In the genomic region with DNA sequence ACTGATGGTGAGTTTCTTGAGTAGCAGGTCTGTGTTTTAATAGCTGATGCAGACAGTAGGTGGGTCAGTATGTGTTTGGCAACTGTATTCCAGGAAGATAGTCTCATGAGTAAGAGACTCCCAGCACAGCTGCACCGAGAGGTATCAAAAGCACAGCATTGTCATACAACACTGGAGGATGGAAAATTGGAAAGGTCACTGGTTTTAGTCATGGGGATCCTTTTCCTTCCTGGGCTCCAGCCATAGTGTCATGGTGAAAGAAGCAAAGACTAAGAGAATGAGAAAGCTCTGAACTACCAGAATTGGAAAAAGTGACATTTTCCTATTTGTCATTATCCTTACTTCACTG, we compare ENCODE assay signal across 1 cellular context.
TF ChIP-seq lines count a peak whose summit lies in the region.

No MANE protein-coding gene starts in this region.

TF ChIP-seq in H1, 55 proteins besides CTCF, POLR2A, EP300 and RAD21 (continued from another document):
- TF ChIP-seq TEAD4 (IDR thresholded peaks at IDR 0.05; ENCODE audit: low read depth, low read length) (no peak), YY1 (IDR thresholded peaks at IDR 0.05; ENCODE audit: low read depth, low read length) (no peak), CEBPB (IDR thresholded peaks at IDR 0.05; ENCODE audit: low read depth, low read length) (no peak), TCF12 (IDR thresholded peaks at IDR 0.05; ENCODE audit: low read depth, low read length) (no peak), ZNF274 (IDR thresholded peaks at IDR 0.05; ENCODE audit: borderline replicate concordance, extremely low read depth, low read length) (no peak), POU5F1 (IDR thresholded peaks at IDR 0.05; ENCODE audit: low read depth, low read length) (no peak), JUND (IDR thresholded peaks at IDR 0.05; ENCODE audit: low read length) (no peak), CTBP2 (IDR thresholded peaks at IDR 0.05; ENCODE audit: borderline replicate concordance, insufficient read depth, insufficient read length, low read length) (no peak), KDM4A (IDR thresholded peaks at IDR 0.05; ENCODE audit: low read depth, low read length, severe bottlenecking) (no peak), GTF2F1 (IDR thresholded peaks at IDR 0.05; ENCODE audit: borderline replicate concordance, low read depth, low read length) (no peak), HDAC6 (IDR thresholded peaks at IDR 0.05; ENCODE audit: low read depth, low read length) (no peak), TAF7 (optimal IDR thresholded peaks at IDR 0.05; ENCODE audit: borderline replicate concordance, low read depth, low read length) (no peak)
- TF ChIP-seq, protein P1, sequence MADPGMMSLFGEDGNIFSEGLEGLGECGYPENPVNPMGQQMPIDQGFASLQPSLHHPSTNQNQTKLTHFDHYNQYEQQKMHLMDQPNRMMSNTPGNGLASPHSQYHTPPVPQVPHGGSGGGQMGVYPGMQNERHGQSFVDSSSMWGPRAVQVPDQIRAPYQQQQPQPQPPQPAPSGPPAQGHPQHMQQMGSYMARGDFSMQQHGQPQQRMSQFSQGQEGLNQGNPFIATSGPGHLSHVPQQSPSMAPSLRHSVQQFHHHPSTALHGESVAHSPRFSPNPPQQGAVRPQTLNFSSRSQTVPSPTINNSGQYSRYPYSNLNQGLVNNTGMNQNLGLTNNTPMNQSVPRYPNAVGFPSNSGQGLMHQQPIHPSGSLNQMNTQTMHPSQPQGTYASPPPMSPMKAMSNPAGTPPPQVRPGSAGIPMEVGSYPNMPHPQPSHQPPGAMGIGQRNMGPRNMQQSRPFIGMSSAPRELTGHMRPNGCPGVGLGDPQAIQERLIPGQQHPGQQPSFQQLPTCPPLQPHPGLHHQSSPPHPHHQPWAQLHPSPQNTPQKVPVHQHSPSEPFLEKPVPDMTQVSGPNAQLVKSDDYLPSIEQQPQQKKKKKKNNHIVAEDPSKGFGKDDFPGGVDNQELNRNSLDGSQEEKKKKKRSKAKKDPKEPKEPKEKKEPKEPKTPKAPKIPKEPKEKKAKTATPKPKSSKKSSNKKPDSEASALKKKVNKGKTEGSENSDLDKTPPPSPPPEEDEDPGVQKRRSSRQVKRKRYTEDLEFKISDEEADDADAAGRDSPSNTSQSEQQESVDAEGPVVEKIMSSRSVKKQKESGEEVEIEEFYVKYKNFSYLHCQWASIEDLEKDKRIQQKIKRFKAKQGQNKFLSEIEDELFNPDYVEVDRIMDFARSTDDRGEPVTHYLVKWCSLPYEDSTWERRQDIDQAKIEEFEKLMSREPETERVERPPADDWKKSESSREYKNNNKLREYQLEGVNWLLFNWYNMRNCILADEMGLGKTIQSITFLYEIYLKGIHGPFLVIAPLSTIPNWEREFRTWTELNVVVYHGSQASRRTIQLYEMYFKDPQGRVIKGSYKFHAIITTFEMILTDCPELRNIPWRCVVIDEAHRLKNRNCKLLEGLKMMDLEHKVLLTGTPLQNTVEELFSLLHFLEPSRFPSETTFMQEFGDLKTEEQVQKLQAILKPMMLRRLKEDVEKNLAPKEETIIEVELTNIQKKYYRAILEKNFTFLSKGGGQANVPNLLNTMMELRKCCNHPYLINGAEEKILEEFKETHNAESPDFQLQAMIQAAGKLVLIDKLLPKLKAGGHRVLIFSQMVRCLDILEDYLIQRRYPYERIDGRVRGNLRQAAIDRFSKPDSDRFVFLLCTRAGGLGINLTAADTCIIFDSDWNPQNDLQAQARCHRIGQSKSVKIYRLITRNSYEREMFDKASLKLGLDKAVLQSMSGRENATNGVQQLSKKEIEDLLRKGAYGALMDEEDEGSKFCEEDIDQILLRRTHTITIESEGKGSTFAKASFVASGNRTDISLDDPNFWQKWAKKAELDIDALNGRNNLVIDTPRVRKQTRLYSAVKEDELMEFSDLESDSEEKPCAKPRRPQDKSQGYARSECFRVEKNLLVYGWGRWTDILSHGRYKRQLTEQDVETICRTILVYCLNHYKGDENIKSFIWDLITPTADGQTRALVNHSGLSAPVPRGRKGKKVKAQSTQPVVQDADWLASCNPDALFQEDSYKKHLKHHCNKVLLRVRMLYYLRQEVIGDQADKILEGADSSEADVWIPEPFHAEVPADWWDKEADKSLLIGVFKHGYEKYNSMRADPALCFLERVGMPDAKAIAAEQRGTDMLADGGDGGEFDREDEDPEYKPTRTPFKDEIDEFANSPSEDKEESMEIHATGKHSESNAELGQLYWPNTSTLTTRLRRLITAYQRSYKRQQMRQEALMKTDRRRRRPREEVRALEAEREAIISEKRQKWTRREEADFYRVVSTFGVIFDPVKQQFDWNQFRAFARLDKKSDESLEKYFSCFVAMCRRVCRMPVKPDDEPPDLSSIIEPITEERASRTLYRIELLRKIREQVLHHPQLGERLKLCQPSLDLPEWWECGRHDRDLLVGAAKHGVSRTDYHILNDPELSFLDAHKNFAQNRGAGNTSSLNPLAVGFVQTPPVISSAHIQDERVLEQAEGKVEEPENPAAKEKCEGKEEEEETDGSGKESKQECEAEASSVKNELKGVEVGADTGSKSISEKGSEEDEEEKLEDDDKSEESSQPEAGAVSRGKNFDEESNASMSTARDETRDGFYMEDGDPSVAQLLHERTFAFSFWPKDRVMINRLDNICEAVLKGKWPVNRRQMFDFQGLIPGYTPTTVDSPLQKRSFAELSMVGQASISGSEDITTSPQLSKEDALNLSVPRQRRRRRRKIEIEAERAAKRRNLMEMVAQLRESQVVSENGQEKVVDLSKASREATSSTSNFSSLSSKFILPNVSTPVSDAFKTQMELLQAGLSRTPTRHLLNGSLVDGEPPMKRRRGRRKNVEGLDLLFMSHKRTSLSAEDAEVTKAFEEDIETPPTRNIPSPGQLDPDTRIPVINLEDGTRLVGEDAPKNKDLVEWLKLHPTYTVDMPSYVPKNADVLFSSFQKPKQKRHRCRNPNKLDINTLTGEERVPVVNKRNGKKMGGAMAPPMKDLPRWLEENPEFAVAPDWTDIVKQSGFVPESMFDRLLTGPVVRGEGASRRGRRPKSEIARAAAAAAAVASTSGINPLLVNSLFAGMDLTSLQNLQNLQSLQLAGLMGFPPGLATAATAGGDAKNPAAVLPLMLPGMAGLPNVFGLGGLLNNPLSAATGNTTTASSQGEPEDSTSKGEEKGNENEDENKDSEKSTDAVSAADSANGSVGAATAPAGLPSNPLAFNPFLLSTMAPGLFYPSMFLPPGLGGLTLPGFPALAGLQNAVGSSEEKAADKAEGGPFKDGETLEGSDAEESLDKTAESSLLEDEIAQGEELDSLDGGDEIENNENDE (IDR thresholded peaks at IDR 0.05; ENCODE audit: insufficient replicate concordance, low read length), result no peak
